11 cellular contexts compared by ENCODE assay signal in the genomic region with DNA sequence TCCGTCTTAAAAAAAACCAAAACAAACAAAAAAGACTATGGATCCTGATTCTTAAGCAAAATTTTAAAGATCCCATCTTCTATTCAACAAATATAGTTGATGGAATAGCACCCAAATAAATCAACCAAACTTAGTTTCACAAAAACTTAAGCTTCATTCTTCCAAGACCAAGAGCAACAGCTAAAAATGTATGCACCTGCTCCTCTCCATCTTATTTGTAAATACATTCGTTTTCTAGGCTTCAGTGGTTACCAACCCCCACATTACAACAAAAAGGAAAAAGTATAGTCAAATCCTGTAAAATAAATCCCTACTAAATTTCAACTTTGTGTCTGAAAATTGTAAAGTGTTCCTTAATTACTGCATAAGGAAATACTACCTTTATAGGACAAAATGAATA. TPM values are rescaled to one million over a fixed set of nuclear protein-coding genes. Genes with fewer than 3 reads are reported as not detected.
DNase-seq lines count a peak whose midpoint lies in the region; TF ChIP-seq lines count a peak whose summit lies in the region.
"Had no signal": no experiment of that assay in that cellular context is flagged by ENCODE, and none has a peak within 500 bp of the region (broad histone marks: within the 10 kb centered on the region; RNA-seq: fewer than 3 reads in every experiment).

No MANE protein-coding gene starts in this region.

- H3K9me3 Mint-ChIP-seq in activated naive CD4-positive, alpha-beta T cell treated with anti-CD3 and anti-CD28 coated beads for 36 hours: no peaks in the 10 kb centered on the region
- H3K9me3 Mint-ChIP-seq in immature natural killer cell: no peaks in the 10 kb centered on the region

- no peak for TF ChIP-seq CTCF in VCaP (conservative IDR thresholded peaks at IDR 0.05)
- no peak for TF ChIP-seq CTCF in tibial nerve (IDR thresholded peaks at IDR 0.05)

- no peaks in the 10 kb centered on the region for H3K36me3 ChIP-seq in tibial nerve

- H3K27ac ChIP-seq in VCaP (peak overlapping the region; percentile 63; the same call in 1 of the 2 replicates), tibial nerve (peak overlapping the region in 3 of 4 donors; percentile 98)
- H3K27ac ChIP-seq: C4-2B had no signal

- peak overlapping the region; percentile 99 for H3K27ac Mint-ChIP-seq in activated naive CD4-positive, alpha-beta T cell treated with anti-CD3 and anti-CD28 coated beads for 36 hours
- H3K27ac Mint-ChIP-seq in immature natural killer cell: peak overlapping the region; percentile 55 to 99 (median 94)

- peak overlapping the region; percentile 99 for H3K4me3 Mint-ChIP-seq in activated naive CD4-positive, alpha-beta T cell treated with anti-CD3 and anti-CD28 coated beads for 36 hours
- peak overlapping the region; percentile 24 to 99 (median 62) for H3K4me3 Mint-ChIP-seq in immature natural killer cell

- no peak for TF ChIP-seq EP300 in tibial nerve (IDR thresholded peaks at IDR 0.05)

- intact Hi-C loops in activated naive CD4-positive, alpha-beta T cell treated with anti-CD3 and anti-CD28 coated beads for 36 hours (cut with micrococcal nuclease): loop anchor here (1.0 to 10.0 kb wide), 5 partner anchors 43 to 1177 kb away; a partner anchor contains a TSS

- H3K36me3 Mint-ChIP-seq in activated naive CD4-positive, alpha-beta T cell treated with anti-CD3 and anti-CD28 coated beads for 36 hours (ENCODE audit: low read depth): peaks cover 37% of the 10 kb centered on the region
- peaks cover 0 to 4% (median 0%) of the 10 kb centered on the region in 3 donors for H3K36me3 Mint-ChIP-seq in immature natural killer cell

- H3K27me3 Mint-ChIP-seq in activated naive CD4-positive, alpha-beta T cell treated with anti-CD3 and anti-CD28 coated beads for 36 hours (ENCODE audit: low read depth): no peaks in the 10 kb centered on the region
- peaks cover 9 to 23% (median 11%) of the 10 kb centered on the region in 3 donors for H3K27me3 Mint-ChIP-seq in immature natural killer cell (ENCODE audit: low read depth in 3 of 3)

- TF ChIP-seq POLR2A in tibial nerve (IDR thresholded peaks at IDR 0.05): no peak

- H3K4me3 ChIP-seq in tibial nerve: no peak overlapping the region

- H3K4me1 ChIP-seq in tibial nerve: peaks cover 0 to 88% (median 67%) of the 10 kb centered on the region in 4 donors

- CTCF ChIA-PET in activated naive CD4-positive, alpha-beta T cell treated with anti-CD3 and anti-CD28 coated beads for 36 hours (lab: Charles Lee): interaction anchor here (0.7 to 3.3 kb wide), 10 partner anchors 8 to 124 kb away, joined by 3 to 14 read pairs (median 10); no protein-coding TSS in a partner anchor

- no peaks in the 10 kb centered on the region for H3K9me3 ChIP-seq in tibial nerve

- peaks cover 67% of the 10 kb centered on the region for H3K4me1 Mint-ChIP-seq in activated naive CD4-positive, alpha-beta T cell treated with anti-CD3 and anti-CD28 coated beads for 36 hours (ENCODE audit: low read depth)
- H3K4me1 Mint-ChIP-seq in immature natural killer cell: peaks cover 91 to 92% of the 10 kb centered on the region in 2 donors

- DNase-seq in activated naive CD4-positive, alpha-beta T cell treated with anti-CD3 and anti-CD28 coated beads for 36 hours: no peak
- no peak for DNase-seq in activated naive CD4-positive, alpha-beta T cell (lab: John Stamatoyannopoulos, UW)
- no peak for DNase-seq in immature natural killer cell
- DNase-seq in tibial nerve (ENCODE audit: low spot score in 2 of 2): no peak
- no peak for DNase-seq in stimulated activated CD4-positive, alpha-beta T cell treated with anti-CD3 and anti-CD28 coated beads, Interleukin-4, amount 100 ng/mL, for 4 hours
- DNase-seq in GDM1 (lab: John Stamatoyannopoulos, UW): no peak
- no peak for DNase-seq in OCI-M2 (lab: John Stamatoyannopoulos, UW; ENCODE audit: unreplicated experiment)
- DNase-seq: NCI-H2171; stimulated activated CD4-positive, alpha-beta T cell treated with anti-CD3 and anti-CD28 coated beads, Interleukin-2, amount 100 ng/mL, for 48 hours had no signal

- no peaks in the 10 kb centered on the region for H3K27me3 ChIP-seq in tibial nerve

- WGBS in tibial nerve, 2 donors: 44 to 45% methylated on average over 2 of the region's 2 CpGs

RNA-seq across cellular contexts. Expression of a gene that starts 3.9 kb away (rescaled TPM):
- 100 to 1,000 TPM; 240 to 263 TPM for total RNA-seq in activated naive CD4-positive, alpha-beta T cell treated with anti-CD3 and anti-CD28 coated beads for 36 hours
- 100 to 1,000 TPM; 300 to 552 (median 460) TPM for polyA plus RNA-seq in immature natural killer cell
- total RNA-seq in tibial nerve: 100 to 1,000 TPM; 127 to 184 (median 159) TPM
